9 cellular contexts compared by ENCODE assay signal in the genomic region with DNA sequence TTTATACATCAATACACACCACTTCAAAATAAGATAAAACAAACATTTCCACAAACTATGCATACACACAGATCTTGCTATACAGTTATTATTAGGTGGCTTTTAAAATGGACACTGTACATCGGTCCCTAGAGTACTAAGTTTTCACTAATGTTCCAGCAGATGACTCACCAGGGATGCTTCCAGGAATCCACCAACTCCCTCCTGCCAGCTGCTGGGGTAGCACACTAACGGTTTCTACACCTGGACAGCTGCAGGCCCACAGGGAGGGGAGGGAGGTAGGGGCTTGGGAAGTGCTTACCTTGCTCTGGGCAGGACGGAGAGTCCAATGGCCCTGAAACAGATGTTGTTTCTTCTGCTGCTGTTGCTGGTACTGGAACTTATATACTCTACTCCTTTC. TPM values are rescaled to one million over a fixed set of nuclear protein-coding genes. Genes with fewer than 3 reads are reported as not detected.
DNase-seq lines count a peak whose midpoint lies in the region; ATAC-seq and TF ChIP-seq lines count a peak whose summit lies in the region.
"Had no signal": no experiment of that assay in that cellular context is flagged by ENCODE, and none has a peak within 500 bp of the region (broad histone marks: within the 10 kb centered on the region; RNA-seq: fewer than 3 reads in every experiment).

A gene (minus strand): TSS at position 357 of the 400 bp plus-strand sequence. CDS start 3,705 bp downstream, outside the sequence.

- H3K4me1 Mint-ChIP-seq in effector memory CD8-positive, alpha-beta T cell (ENCODE audit: low read depth in 2 of 2) = peaks cover 14 to 25% of the 10 kb centered on the region in 2 donors

- H3K9me3 ChIP-seq in OCI-LY7 (ENCODE audit: low read length) (no peaks in the 10 kb centered on the region), psoas muscle (no peaks in the 10 kb centered on the region)

- POLR2A ChIA-PET in OCI-LY7 (lab: Charles Lee) = no interaction called here

- no peak for TF ChIP-seq CTCF in OCI-LY7 (conservative IDR thresholded peaks at IDR 0.05; ENCODE audit: low read length)
- TF ChIP-seq CTCF in psoas muscle (IDR thresholded peaks at IDR 0.05) = no peak

- DNase-seq in EL (peak; percentile 36), OCI-LY7 (ENCODE audit: low spot score) (no peak), psoas muscle (no peak), HUDEP-2 (lab: John Stamatoyannopoulos, UW; ENCODE audit: unreplicated experiment in 76 of 76) (no peak), left colon (no peak)
- no peak for DNase-seq in effector memory CD8-positive, alpha-beta T cell

- H2AFZ ChIP-seq in OCI-LY7 (ENCODE audit: low read length) = peak within 1 kb of the TSS; percentile 85; the same call in 1 of the 2 replicates

- peak within 1 kb of the TSS; percentile 44 to 57 for H3K27ac Mint-ChIP-seq in effector memory CD8-positive, alpha-beta T cell

- H3K4me1 ChIP-seq in OCI-LY7 (ENCODE audit: insufficient read depth, low read length, poor library complexity, severe bottlenecking) (peaks cover 36% of the 10 kb centered on the region), psoas muscle (no peaks in the 10 kb centered on the region)

- no peaks in the 10 kb centered on the region for H3K9me3 Mint-ChIP-seq in effector memory CD8-positive, alpha-beta T cell

- H3K27ac ChIP-seq in OCI-LY7 (ENCODE audit: low read depth, low read length, poor library complexity, severe bottlenecking) (no peak within 1 kb of the TSS), psoas muscle (no peak within 1 kb of the TSS)

- CTCF ChIA-PET in OCI-LY7 (lab: Charles Lee; ENCODE audit: unreplicated experiment) = no interaction called here

- H3K36me3 ChIP-seq in OCI-LY7 (ENCODE audit: insufficient read depth, low read length) = no peaks in the 10 kb centered on the region
- H3K36me3 ChIP-seq in psoas muscle (ENCODE audit: insufficient read depth in 1 of 2, low read depth in 1 of 2) = no peaks in the 10 kb centered on the region

- H3K79me2 ChIP-seq in OCI-LY7 (ENCODE audit: insufficient read depth, low read depth, low read length) = no peaks in the 10 kb centered on the region

- whole genome bisulfite sequencing in psoas muscle, 3 donors = 23 to 29% (median 24%) methylated on average over 3 of the region's 3 CpGs

- no TSS peak for BruUV-seq in OCI-LY7 (replicated peaks; lab: Mats Ljungman, UMichigan)

- H3K4me2 ChIP-seq in OCI-LY7 (ENCODE audit: low read length) = peak within 1 kb of the TSS; percentile 68

- peak within 1 kb of the TSS; percentile 72 for H3K4me3 ChIP-seq in OCI-LY7 (ENCODE audit: low read depth, low read length, poor library complexity, severe bottlenecking)
- H3K4me3 ChIP-seq in psoas muscle = peak within 1 kb of the TSS; percentile 54

- intact Hi-C loops in OCI-LY7 (cut with micrococcal nuclease; ENCODE audit: unreplicated experiment) = loop anchor here (5.0 kb wide), 1 partner anchor 97 kb away; no protein-coding TSS in a partner anchor
- intact Hi-C loops in psoas muscle (cut with DNase I) = no loop called here
- intact Hi-C loops in left colon (cut with DNase I, micrococcal nuclease) = no loop called here

- peaks cover 6 to 11% of the 10 kb centered on the region in 2 donors for H3K27me3 Mint-ChIP-seq in effector memory CD8-positive, alpha-beta T cell

- H3K9me2 ChIP-seq in OCI-LY7 (ENCODE audit: insufficient read depth, low read length) = no peaks in the 10 kb centered on the region

- peak within 1 kb of the TSS; percentile 78 to 83 for H3K4me3 Mint-ChIP-seq in effector memory CD8-positive, alpha-beta T cell

- ATAC-seq in effector memory CD8-positive, alpha-beta T cell (replicated peaks) = no peak
- no peak for ATAC-seq in psoas muscle
- no peak for ATAC-seq in left colon
- no peak for ATAC-seq in GM19351 (IDR thresholded peaks at IDR 0.05; ENCODE audit: unreplicated experiment)
- ATAC-seq in GM19328 (IDR thresholded peaks at IDR 0.05; ENCODE audit: unreplicated experiment) = no peak

- H3K27me3 ChIP-seq in psoas muscle (ENCODE audit: insufficient read depth in 3 of 3, low read length in 2 of 3) = peaks cover 0 to 46% (median 12%) of the 10 kb centered on the region in 3 donors

- no peaks in the 10 kb centered on the region for H3K36me3 Mint-ChIP-seq in effector memory CD8-positive, alpha-beta T cell (ENCODE audit: insufficient read depth)

- no peaks in the 10 kb centered on the region for H4K20me1 ChIP-seq in OCI-LY7 (ENCODE audit: insufficient read depth, low read length)

RNA-seq across cellular contexts. Expression of the gene that starts here (rescaled TPM):
- not detected in 2 replicates for total RNA-seq in OCI-LY7 (2014; rRNA removed; shearing (Covaris generic))
- total RNA-seq in OCI-LY7 (2022) (not detected in 2 replicates), psoas muscle (not detected), left colon (not detected)
- polyA plus RNA-seq in psoas muscle = not detected
- total RNA-seq: liver had no signal
- polyA plus RNA-seq: liver had no signal
